Comparison of ENCODE assay signal across 10 cellular contexts in genomic region chr14:69650948-69651369, GRCh38. TPM values are rescaled to one million over a fixed set of nuclear protein-coding genes. Genes with fewer than 3 reads are reported as not detected.
DNase-seq lines count a peak whose midpoint lies in the region; ATAC-seq, FAIRE-seq and TF ChIP-seq lines count a peak whose summit lies in the region.
"Had no signal": no experiment of that assay in that cellular context is flagged by ENCODE, and none has a peak within 500 bp of the region (broad histone marks: within the 10 kb centered on the region; RNA-seq: fewer than 3 reads in every experiment).

No MANE protein-coding gene starts in this region.

- H3K27ac Mint-ChIP-seq in MCF 10A (ENCODE audit: low read depth, unreplicated experiment): peak overlapping the region; percentile 32

- H3K18ac ChIP-seq in mesendoderm (ENCODE audit: low read length): no peak overlapping the region

- H3K36me3 Mint-ChIP-seq in MCF 10A (ENCODE audit: insufficient read depth, unreplicated experiment): peaks cover 16% of the 10 kb centered on the region

- H2BK120ac ChIP-seq in mesendoderm (ENCODE audit: low read depth, low read length): no peak overlapping the region

- peak overlapping the region; percentile 67 for H3K56ac ChIP-seq in mesendoderm (ENCODE audit: low read length)

- no peaks in the 10 kb centered on the region for H3K36me3 ChIP-seq in mesendoderm (ENCODE audit: control insufficient read depth, insufficient read depth, low read length)

- H4K5ac ChIP-seq in mesendoderm (ENCODE audit: low read length): no peak overlapping the region

- no peaks in the 10 kb centered on the region for H3K79me2 ChIP-seq in mesendoderm (ENCODE audit: control insufficient read depth, insufficient read depth, low read length)

- peak; percentile 82 for FAIRE-seq in urothelium cell line (lab: Jason Lieb, UNC)

- no peaks in the 10 kb centered on the region for H3K9me3 Mint-ChIP-seq in MCF 10A (ENCODE audit: unreplicated experiment)

- DNase-seq in Right ventricle myocardium superior (no peak), cardiac septum (ENCODE audit: low spot score) (no peak), MCF 10A (ENCODE audit: unreplicated experiment) (peak; percentile 23), mesendoderm (peak; percentile 49), urothelium cell line (ENCODE audit: low spot score) (no peak), kidney tubule cell (ENCODE audit: low spot score) (no peak)
- DNase-seq in stimulated activated naive CD4-positive, alpha-beta T cell treated with Interleukin-2 at 50 U/mL for 16 hours (lab: John Stamatoyannopoulos, UW): no peak
- no peak for DNase-seq in NK-92 treated with Interleukin-12 subunit alpha and Interleukin-12 subunit beta, amount 100 ng/mL, for 24 hours (lab: John Stamatoyannopoulos, UW)
- DNase-seq: NCI-H774, testis had no signal

- H2AK5ac ChIP-seq in mesendoderm (ENCODE audit: low read length): no peak overlapping the region

- no peak overlapping the region for H3K9ac ChIP-seq in mesendoderm (ENCODE audit: low read length)

- no peak overlapping the region for H3K4me2 ChIP-seq in mesendoderm (ENCODE audit: low read length)

- H3K27ac ChIP-seq in mesendoderm (ENCODE audit: low read depth, low read length): peak overlapping the region; percentile 8

- no CpG with 5 or more reads among the region's 3 CpGs for WGBS in mesendoderm (ENCODE audit: extremely low coverage, insufficient coverage, low lambda C conversion rate)

- H3K4me3 ChIP-seq in mesendoderm (ENCODE audit: low read length): no peak overlapping the region
- H3K4me3 ChIP-seq: testis had no signal

- no peak overlapping the region for H3K23ac ChIP-seq in mesendoderm (ENCODE audit: low read length)

- H3K27me3 Mint-ChIP-seq in MCF 10A (ENCODE audit: insufficient read depth, unreplicated experiment): no peaks in the 10 kb centered on the region

- no peak for TF ChIP-seq CTCF in MCF 10A (IDR thresholded peaks at IDR 0.05; ENCODE audit: unreplicated experiment)

- ATAC-seq in Right ventricle myocardium superior (ENCODE audit: poor library complexity): peak; percentile 4

- no peak overlapping the region for H4K8ac ChIP-seq in mesendoderm (ENCODE audit: low read depth, low read length)

- no peaks in the 10 kb centered on the region for H3K79me1 ChIP-seq in mesendoderm (ENCODE audit: low read length)

- POLR2A ChIA-PET in MCF 10A (lab: Yijun Ruan, JAX): interaction anchor here (1.1 to 1.9 kb wide), 3 partner anchors 34 to 62 kb away, joined by 3 to 8 read pairs (median 7); no protein-coding TSS in a partner anchor

- peaks cover 14% of the 10 kb centered on the region for H3K4me1 ChIP-seq in mesendoderm (ENCODE audit: control insufficient read depth, low read depth, low read length)

- no TSS peak for BruUV-seq in MCF 10A (replicated peaks; lab: Mats Ljungman, UMichigan)

- no peak overlapping the region for H2BK5ac ChIP-seq in mesendoderm (ENCODE audit: low read length)

- H3K27me3 ChIP-seq in mesendoderm (ENCODE audit: insufficient read depth, low read length, poor library complexity): no peaks in the 10 kb centered on the region
- H3K27me3 ChIP-seq: testis had no signal

- H3K4me3 Mint-ChIP-seq in MCF 10A (ENCODE audit: unreplicated experiment): no peak overlapping the region

- CTCF ChIA-PET in MCF 10A (lab: Yijun Ruan, JAX): interaction anchor here (0.6 to 1.0 kb wide), 2 partner anchors 15 to 67 kb away, joined by 3 to 4 read pairs; no protein-coding TSS in a partner anchor

- no peak overlapping the region for H2BK15ac ChIP-seq in mesendoderm (replicated peaks; ENCODE audit: low read depth)

- no peak overlapping the region for H3K4ac ChIP-seq in mesendoderm (ENCODE audit: low read depth, low read length)

- H3K4me1 Mint-ChIP-seq in MCF 10A (ENCODE audit: insufficient read depth, unreplicated experiment): peaks cover 56% of the 10 kb centered on the region

- intact Hi-C loops in Right ventricle myocardium superior (cut with DNase I) (no loop called here), cardiac septum (cut with DNase I) (no loop called here), MCF 10A (cut with micrococcal nuclease) (loop anchor here (10.0 kb wide), 1 partner anchor 64 kb away; no protein-coding TSS in a partner anchor)

RNA-seq across cellular contexts. Expression of gene SUSD6, which starts 39.6 kb away (rescaled TPM):
- total RNA-seq in Right ventricle myocardium superior (20.8 TPM), cardiac septum (26.9 TPM), MCF 10A (2022) (27.7 and 32.1 TPM in 2 replicates)
- polyA plus RNA-seq in mesendoderm (2013, experiment 1 of 2): 2.9 TPM
- 2.6 TPM for polyA plus RNA-seq in mesendoderm (2013, experiment 2 of 2)

Comparison
In these comparisons a context has a peak if more than half of its experiments do, and no peak if none do; other contexts are left out.
1. DNase-seq: peak in MCF 10A (single experiment) and mesendoderm (single experiment); none in Right ventricle myocardium superior (single experiment), cardiac septum (single experiment), urothelium cell line (single experiment), stimulated activated naive CD4-positive, alpha-beta T cell treated with Interleukin-2 at 50 U/mL for 16 hours (single experiment), kidney tubule cell (single experiment) and NK-92 treated with Interleukin-12 subunit alpha and Interleukin-12 subunit beta, amount 100 ng/mL, for 24 hours (single experiment).